8 cellular contexts compared by ENCODE assay signal in genomic region chr17:45135192-45135977, GRCh38. TPM values are rescaled to one million over a fixed set of nuclear protein-coding genes. Genes with fewer than 3 reads are reported as not detected.
DNase-seq lines count a peak whose midpoint lies in the region; ATAC-seq, FAIRE-seq and TF ChIP-seq lines count a peak whose summit lies in the region.

TSS of gene ACBD4 (plus strand) at chr17:45135687. CDS start at chr17:45136145, 458 bp downstream.

- H3K4me3 ChIP-seq in WERI-Rb-1 (ENCODE audit: low read depth, low read length) (peak within 1 kb of the TSS; percentile 56), bronchial epithelial cell (ENCODE audit: low read depth, low read length) (peak within 1 kb of the TSS; percentile 44), smooth muscle cell (peak within 1 kb of the TSS; percentile 59)

- FAIRE-seq in bronchial epithelial cell (lab: Jason Lieb, UNC), result peak; percentile 50

- ATAC-seq in GM18870 (IDR thresholded peaks at IDR 0.05; ENCODE audit: unreplicated experiment) (peak; percentile 88), HG03135 (IDR thresholded peaks at IDR 0.05; ENCODE audit: unreplicated experiment) (peak; percentile 69)

- no peaks in the 10 kb centered on the region for H3K36me3 ChIP-seq in WERI-Rb-1
- no peaks in the 10 kb centered on the region for H3K36me3 ChIP-seq in bronchial epithelial cell (ENCODE audit: control insufficient read depth, insufficient read depth, low read length)
- H3K36me3 ChIP-seq in smooth muscle cell (ENCODE audit: low read depth), result no peaks in the 10 kb centered on the region

- H3K9ac ChIP-seq in smooth muscle cell (ENCODE audit: low read depth), result peak within 1 kb of the TSS; percentile 21

- peak; percentile 100 for TF ChIP-seq CTCF in WERI-Rb-1 (IDR thresholded peaks at IDR 0.05; ENCODE audit: low read depth, low read length)
- TF ChIP-seq CTCF in bronchial epithelial cell (IDR thresholded peaks at IDR 0.05; ENCODE audit: insufficient read depth, low read length, severe bottlenecking), result peak; percentile 100
- TF ChIP-seq CTCF in smooth muscle cell (IDR thresholded peaks at IDR 0.05; ENCODE audit: borderline replicate concordance, insufficient read depth, poor library complexity, severe bottlenecking), result peak; percentile 100

- no peaks in the 10 kb centered on the region for H4K20me1 ChIP-seq in smooth muscle cell (ENCODE audit: low read depth)

- H3K4me1 ChIP-seq in smooth muscle cell (ENCODE audit: low read depth), result peaks cover 9% of the 10 kb centered on the region

- peak within 1 kb of the TSS; percentile 90 for H3K4me2 ChIP-seq in smooth muscle cell

- peaks cover 5% of the 10 kb centered on the region for H3F3A ChIP-seq in smooth muscle cell (ENCODE audit: low read depth)

- peaks cover 14% of the 10 kb centered on the region for H3K79me2 ChIP-seq in smooth muscle cell (ENCODE audit: low read depth)

- H3K27ac ChIP-seq in WERI-Rb-1 (peak within 1 kb of the TSS; percentile 18; the same call in 1 of the 2 replicates), smooth muscle cell (ENCODE audit: low read depth) (no peak within 1 kb of the TSS)

- no peaks in the 10 kb centered on the region for H3K9me3 ChIP-seq in WERI-Rb-1 (ENCODE audit: severe bottlenecking)
- no peaks in the 10 kb centered on the region for H3K9me3 ChIP-seq in smooth muscle cell (replicated peaks; ENCODE audit: low read depth)

- peak within 1 kb of the TSS; percentile 28 for H2AFZ ChIP-seq in smooth muscle cell (ENCODE audit: low read depth)

- DNase-seq in AG08395 (ENCODE audit: low spot score) (peak; percentile 99), NCI-H2196 treated with DMSO at 0.1 percent for 48 hours (lab: John Stamatoyannopoulos, UW; ENCODE audit: unreplicated experiment) (peak; percentile 94), WERI-Rb-1 (peak; percentile 98), bronchial epithelial cell (ENCODE audit: low read depth) (peak; percentile 93), iPS-NIHi7 (ENCODE audit: extremely low spot score) (peak; percentile 94), smooth muscle cell (lab: John Stamatoyannopoulos, UW; ENCODE audit: unreplicated experiment) (peak; percentile 92)

- no peaks in the 10 kb centered on the region for H3K27me3 ChIP-seq in WERI-Rb-1 (ENCODE audit: insufficient read depth, low read depth, severe bottlenecking)
- no peaks in the 10 kb centered on the region for H3K27me3 ChIP-seq in bronchial epithelial cell (ENCODE audit: control insufficient read depth, insufficient read depth, low read length)
- no peaks in the 10 kb centered on the region for H3K27me3 ChIP-seq in smooth muscle cell (ENCODE audit: low read depth)

- WGBS in smooth muscle cell (ENCODE audit: low lambda C conversion rate), result 11% methylated on average over 39 of the region's 40 CpGs

RNA-seq across cellular contexts. Expression of gene ACBD4, which starts in this region (rescaled TPM):
- total RNA-seq in bronchial epithelial cell (6.1 and 8.7 TPM in 2 replicates), smooth muscle cell (0.49 and 4.6 TPM in 2 replicates)
- polyA plus RNA-seq in smooth muscle cell, result 5.0 and 5.9 TPM in 2 replicates
